In genomic region chr7:101953248-101953819, GRCh38 we compare ENCODE assay signal across 1 cellular context.
TF ChIP-seq lines count a peak whose summit lies in the region.

No MANE protein-coding gene starts in this region.

TF ChIP-seq in SK-N-SH treated with all-trans-retinoic acid at 6 μM for 48 hours, 23 proteins besides CTCF, POLR2A, EP300 and RAD21 (continued from another document):
- TF ChIP-seq CSDC2 (CRISPR knock-in tag; IDR thresholded peaks at IDR 0.05), result peak; percentile 91; the same call in 1 of the 2 replicates
